8 cellular contexts compared by ENCODE assay signal in the genomic region with DNA sequence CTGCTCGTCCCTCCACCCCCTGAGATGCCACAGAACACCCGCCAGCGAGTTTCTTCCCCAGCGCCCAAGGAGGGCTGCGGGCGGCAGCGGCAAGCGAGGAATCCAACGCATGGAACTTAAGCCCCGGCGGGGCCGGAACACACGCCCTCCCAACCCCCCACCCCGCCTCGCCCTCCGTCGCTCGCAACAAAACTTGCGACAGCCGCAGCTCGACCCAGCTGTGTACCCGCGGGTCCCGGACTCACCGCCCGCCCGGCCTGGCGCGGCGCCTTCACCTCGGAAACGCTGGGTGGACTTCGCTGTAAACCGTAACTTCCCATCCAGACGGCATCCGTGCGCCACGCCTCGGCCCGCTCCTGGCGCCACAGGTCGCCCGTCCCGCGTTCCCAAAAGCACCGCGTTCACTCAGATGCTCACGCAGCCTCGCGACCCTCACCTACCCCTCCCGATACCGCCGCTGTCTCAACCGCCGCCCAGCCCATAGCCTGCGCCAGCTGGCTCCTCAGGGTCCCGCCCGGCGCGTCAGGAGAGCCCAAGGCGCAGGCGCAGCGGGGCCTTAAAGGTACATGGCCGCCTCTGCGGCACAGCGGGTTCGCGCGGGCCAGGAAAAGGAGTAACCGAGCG. TPM values are rescaled to one million over a fixed set of nuclear protein-coding genes. Genes with fewer than 3 reads are reported as not detected.
DNase-seq lines count a peak whose midpoint lies in the region; ATAC-seq and TF ChIP-seq lines count a peak whose summit lies in the region.
"Not testable (repeated sequence)": the region's sequence is repeated elsewhere in the genome, so short reads cannot be mapped to it uniquely, and the experiment has no call there.

Gene NBPF15 (minus strand): TSS at position 534 of the 624 bp plus-strand sequence. CDS start 21,666 bp downstream, outside the sequence.

- H4K8ac ChIP-seq in neuronal stem cell (ENCODE audit: low read depth, low read length): not testable (repeated sequence)

- H3K4me2 ChIP-seq in MM.1S (ENCODE audit: low read depth, low read length): peak within 1 kb of the TSS; percentile 62; the same call in 1 of the 2 replicates
- peak within 1 kb of the TSS; percentile 33 for H3K4me2 ChIP-seq in neuronal stem cell (ENCODE audit: insufficient read depth, low read length, poor library complexity, severe bottlenecking)

- POLR2A ChIA-PET in activated naive CD8-positive, alpha-beta T cell treated with anti-CD3 and anti-CD28 coated beads, Interleukin-2, amount 10 ng/mL, durations not matched to agents 7 days and 5 days (lab: Charles Lee): not testable (repeated sequence)

- H3K9me3 Mint-ChIP-seq in activated naive CD8-positive, alpha-beta T cell treated with anti-CD3 and anti-CD28 coated beads, Interleukin-2, amount 10 ng/mL, durations not matched to agents 7 days and 5 days: not testable (repeated sequence)

- not testable (repeated sequence) for H3K14ac ChIP-seq in neuronal stem cell (ENCODE audit: low read length)

- H3K9ac ChIP-seq in MM.1S (ENCODE audit: low read length) (peak within 1 kb of the TSS; percentile 35; the same call in 1 of the 2 replicates), neuronal stem cell (ENCODE audit: low read depth, low read length, poor library complexity) (peak within 1 kb of the TSS; percentile 70)

- not testable (repeated sequence) for H3K36me3 Mint-ChIP-seq in activated naive CD8-positive, alpha-beta T cell treated with anti-CD3 and anti-CD28 coated beads, Interleukin-2, amount 10 ng/mL, durations not matched to agents 7 days and 5 days

- H3K4me3 Mint-ChIP-seq in activated naive CD8-positive, alpha-beta T cell treated with anti-CD3 and anti-CD28 coated beads, Interleukin-2, amount 10 ng/mL, durations not matched to agents 7 days and 5 days: peak within 1 kb of the TSS; percentile 90

- TF ChIP-seq CTCF in MM.1S (IDR thresholded peaks at IDR 0.05; ENCODE audit: low read length): not testable (repeated sequence)

- not testable (repeated sequence) for H3K4ac ChIP-seq in neuronal stem cell (ENCODE audit: low read length)

- not testable (repeated sequence) for H3K23ac ChIP-seq in neuronal stem cell (ENCODE audit: low read depth, low read length, poor library complexity)

- not testable (repeated sequence) for H3K79me1 ChIP-seq in neuronal stem cell (ENCODE audit: low read depth, low read length)

- H2BK12ac ChIP-seq in neuronal stem cell (ENCODE audit: low read length): not testable (repeated sequence)

- no CpG with 5 or more reads among the region's 71 CpGs for WGBS in neuronal stem cell (ENCODE audit: extremely low coverage in 2 of 2, insufficient read length in 2 of 2, insufficient replicate concordance in 1 of 2), 2 donors

- not testable (repeated sequence) for H3K9me2 ChIP-seq in MM.1S (replicated peaks; ENCODE audit: insufficient read depth, low read length)

- not testable (repeated sequence) for H3K27me3 ChIP-seq in MM.1S (replicated peaks; ENCODE audit: insufficient read depth, low read length); neuronal stem cell (ENCODE audit: control insufficient read depth in 3 of 3, insufficient read depth in 3 of 3, low read depth in 1 of 3, low read length in 3 of 3)

- H2AK5ac ChIP-seq in neuronal stem cell (ENCODE audit: low read depth, low read length): not testable (repeated sequence)

- not testable (repeated sequence) for H3K27me3 Mint-ChIP-seq in activated naive CD8-positive, alpha-beta T cell treated with anti-CD3 and anti-CD28 coated beads, Interleukin-2, amount 10 ng/mL, durations not matched to agents 7 days and 5 days

- H3K27ac ChIP-seq in MM.1S (ENCODE audit: low read length); neuronal stem cell (replicated peaks; ENCODE audit: low read length): not testable (repeated sequence)

- not testable (repeated sequence) for H3K36me3 ChIP-seq in MM.1S (replicated peaks; ENCODE audit: insufficient read depth, low read length); neuronal stem cell (replicated peaks in 1 of 2; ENCODE audit: control insufficient read depth in 2 of 2, insufficient read depth in 2 of 2, low read length in 2 of 2)

- H3K4me1 Mint-ChIP-seq in activated naive CD8-positive, alpha-beta T cell treated with anti-CD3 and anti-CD28 coated beads, Interleukin-2, amount 10 ng/mL, durations not matched to agents 7 days and 5 days: not testable (repeated sequence)

- H2AFZ ChIP-seq in MM.1S (ENCODE audit: low read length) (0 out of 2 replicates have a peak within 1 kb of the TSS, but pooled peaks have one; percentile 61), neuronal stem cell (ENCODE audit: low read length) (peak within 1 kb of the TSS; percentile 89)

- not testable (repeated sequence) for H4K91ac ChIP-seq in neuronal stem cell (ENCODE audit: low read depth, low read length, poor library complexity)

- DNase-seq in ELF-1 (ENCODE audit: low read depth, low spot score) (peak; percentile 69), HCEC 1CT (peak; percentile 43), MM.1S (peak; percentile 53), T-helper 1 cell (peak; percentile 41 to 74 (median 62)), globus pallidus (ENCODE audit: low spot score) (peak; percentile 11), neuronal stem cell (ENCODE audit: low spot score) (peak; percentile 48)
- peak; percentile 62 for DNase-seq in activated naive CD8-positive, alpha-beta T cell treated with anti-CD3 and anti-CD28 coated beads, Interleukin-2, amount 10 ng/mL, durations not matched to agents 7 days and 5 days
- DNase-seq in stimulated activated naive CD4-positive, alpha-beta T cell treated with Interleukin-2 at 50 U/mL for 16 hours (lab: John Stamatoyannopoulos, UW): peak; percentile 73

- H2BK120ac ChIP-seq in neuronal stem cell (ENCODE audit: low read depth, low read length): not testable (repeated sequence)

- peak within 1 kb of the TSS; percentile 64 for H3K18ac ChIP-seq in neuronal stem cell (ENCODE audit: low read length)

- not testable (repeated sequence) for H3K79me2 ChIP-seq in MM.1S (ENCODE audit: low read length)

- peak within 1 kb of the TSS; percentile 70 for H3K27ac Mint-ChIP-seq in activated naive CD8-positive, alpha-beta T cell treated with anti-CD3 and anti-CD28 coated beads, Interleukin-2, amount 10 ng/mL, durations not matched to agents 7 days and 5 days

- not testable (repeated sequence) for H3K4me1 ChIP-seq in MM.1S (ENCODE audit: low read length); neuronal stem cell (ENCODE audit: control insufficient read depth in 2 of 2, insufficient read depth in 1 of 2, low read depth in 1 of 2, low read length in 2 of 2)

- not testable (repeated sequence) for H3K9me3 ChIP-seq in MM.1S (replicated peaks; ENCODE audit: insufficient read depth, low read length); neuronal stem cell (replicated peaks in 1 of 2; ENCODE audit: control insufficient read depth in 2 of 2, insufficient read depth in 1 of 2, low read depth in 1 of 2, low read length in 2 of 2)

- H4K20me1 ChIP-seq in MM.1S (ENCODE audit: insufficient read depth, low read length): not testable (repeated sequence)

- not testable (repeated sequence) for H3F3A ChIP-seq in MM.1S (ENCODE audit: insufficient read depth, low read length)

- H3K4me3 ChIP-seq in MM.1S (ENCODE audit: low read length): peak within 1 kb of the TSS; percentile 59
- H3K4me3 ChIP-seq in neuronal stem cell (ENCODE audit: low read length in 2 of 2): peak within 1 kb of the TSS; percentile 64 to 85

- not testable (repeated sequence) for H2BK5ac ChIP-seq in neuronal stem cell (ENCODE audit: low read length)

- not testable (repeated sequence) for H2BK15ac ChIP-seq in neuronal stem cell (ENCODE audit: low read length)

- ATAC-seq in activated naive CD8-positive, alpha-beta T cell treated with anti-CD3 and anti-CD28 coated beads, Interleukin-2, amount 10 ng/mL, durations not matched to agents 7 days and 5 days (ENCODE audit: low read depth): peak; percentile 95

RNA-seq across cellular contexts. Expression of gene NBPF15, which starts in this region (rescaled TPM):
- 10 to 100 TPM; 50.0 to 52.7 TPM for total RNA-seq in activated naive CD8-positive, alpha-beta T cell treated with anti-CD3 and anti-CD28 coated beads, Interleukin-2, amount 10 ng/mL, durations not matched to agents 7 days and 5 days
- 18.7 TPM for polyA plus RNA-seq in neuronal stem cell (2013, experiment 1 of 2)
- polyA plus RNA-seq in neuronal stem cell (2013, experiment 2 of 2): 18.2 TPM

Comparison
In these comparisons a context has a peak if more than half of its experiments do, and no peak if none do; other contexts are left out.
1. DNase-seq: peak in every context shown above with its lines; median percentile 73 in stimulated activated naive CD4-positive, alpha-beta T cell treated with Interleukin-2 at 50 U/mL for 16 hours; 69 in ELF-1; 62 in T-helper 1 cell; 62 in activated naive CD8-positive, alpha-beta T cell treated with anti-CD3 and anti-CD28 coated beads, Interleukin-2, amount 10 ng/mL, durations not matched to agents 7 days and 5 days; 53 in MM.1S; 48 in neuronal stem cell; 43 in HCEC 1CT; 11 in globus pallidus.